ENCODE assay signal across 23 cellular contexts in genomic region chr5:132116072-132116471, GRCh38. TPM values are rescaled to one million over a fixed set of nuclear protein-coding genes. Genes with fewer than 3 reads are reported as not detected.
DNase-seq lines count a peak whose midpoint lies in the region; ATAC-seq, FAIRE-seq and TF ChIP-seq lines count a peak whose summit lies in the region.
"Had no signal": no experiment of that assay in that cellular context is flagged by ENCODE, and none has a peak within 500 bp of the region (broad histone marks: within the 10 kb centered on the region; RNA-seq: fewer than 3 reads in every experiment).

No MANE protein-coding gene starts in this region.

- H3K27me3 ChIP-seq in IMR-90 (ENCODE audit: control insufficient read depth, insufficient read depth, low read length) (no peaks in the 10 kb centered on the region), right atrium auricular region (no peaks in the 10 kb centered on the region)

- no peak for ATAC-seq in IMR-90 (ENCODE audit: low read depth)
- ATAC-seq in T-helper 17 cell: no peak
- ATAC-seq: GM23338, Panc1 had no signal

- POLR2A ChIA-PET in IMR-90 (lab: Charles Lee; ENCODE audit: unreplicated experiment): no interaction called here

- in situ Hi-C loops in IMR-90 (cut with MboI; ENCODE audit: low sequenced_read_pairs): no loop called here

- no peak overlapping the region for H3K14ac ChIP-seq in IMR-90 (replicated peaks; ENCODE audit: low read depth, low read length)

- H3K27ac Mint-ChIP-seq in activated naive CD8-positive, alpha-beta T cell: peak overlapping the region; percentile 19
- H3K27ac Mint-ChIP-seq in activated naive CD8-positive, alpha-beta T cell treated with anti-CD3 and anti-CD28 coated beads for 36 hours: no peak overlapping the region
- no peak overlapping the region for H3K27ac Mint-ChIP-seq in T-helper 17 cell
- peak overlapping the region in 2 of 6 donors; percentile 16 to 67 for H3K27ac Mint-ChIP-seq in immature natural killer cell
- H3K27ac Mint-ChIP-seq: GM23338, H9 had no signal

- no TSS peak for BruUV-seq in IMR-90 (replicated peaks; lab: Mats Ljungman, UMichigan)

- no peak overlapping the region for H3K56ac ChIP-seq in IMR-90 (ENCODE audit: extremely low read depth, insufficient read depth, low read length)

- no peak overlapping the region for H4K5ac ChIP-seq in IMR-90 (ENCODE audit: low read depth, low read length)

- TF ChIP-seq RAD21 in IMR-90 (IDR thresholded peaks at IDR 0.05; ENCODE audit: low read length): no peak

- peaks cover 39% of the 10 kb centered on the region for H3K4me1 Mint-ChIP-seq in activated naive CD8-positive, alpha-beta T cell (ENCODE audit: low read depth)
- H3K4me1 Mint-ChIP-seq in activated naive CD8-positive, alpha-beta T cell treated with anti-CD3 and anti-CD28 coated beads for 36 hours: peaks cover 43% of the 10 kb centered on the region
- H3K4me1 Mint-ChIP-seq in T-helper 17 cell (peaks cover 25% of the 10 kb centered on the region), immature natural killer cell (peaks cover 0 to 44% of the 10 kb centered on the region in 2 donors)

- CTCF ChIA-PET in IMR-90 (lab: Yijun Ruan, JAX): no interaction called here

- no peak overlapping the region for H2BK5ac ChIP-seq in IMR-90 (ENCODE audit: low read depth, low read length, poor library complexity, severe bottlenecking)

- H3K23ac ChIP-seq in IMR-90 (ENCODE audit: low read depth, low read length): no peak overlapping the region

- H3K27me3 Mint-ChIP-seq in activated naive CD8-positive, alpha-beta T cell: no peaks in the 10 kb centered on the region
- no peaks in the 10 kb centered on the region for H3K27me3 Mint-ChIP-seq in activated naive CD8-positive, alpha-beta T cell treated with anti-CD3 and anti-CD28 coated beads for 36 hours
- H3K27me3 Mint-ChIP-seq in T-helper 17 cell (no peaks in the 10 kb centered on the region), immature natural killer cell (ENCODE audit: low read depth in 3 of 3) (peaks cover 2% of the 10 kb centered on the region in 3 donors)

- H3K27ac ChIP-seq in IMR-90 (ENCODE audit: insufficient read depth, low read length) (no peak overlapping the region), right atrium auricular region (no peak overlapping the region)

- H3K4me3 ChIP-seq in IMR-90 (ENCODE audit: insufficient read depth, low read depth, low read length) (no peak overlapping the region), right atrium auricular region (no peak overlapping the region)
- H3K4me3 ChIP-seq: GM23338 had no signal

- no peak overlapping the region for H4K91ac ChIP-seq in IMR-90 (ENCODE audit: insufficient read depth, low read depth, low read length)

- no peaks in the 10 kb centered on the region for H3K9me1 ChIP-seq in IMR-90 (ENCODE audit: insufficient read depth, low read length)

- H4K20me1 ChIP-seq in IMR-90 (ENCODE audit: insufficient read depth, low read length): no peaks in the 10 kb centered on the region

- no peak for FAIRE-seq in D721Med (lab: Jason Lieb, UNC)
- FAIRE-seq: GM18507, HTR-8/SVneo had no signal

- no peak overlapping the region for H2AK5ac ChIP-seq in IMR-90 (ENCODE audit: low read depth, low read length)

- no peak overlapping the region for H2BK20ac ChIP-seq in IMR-90 (ENCODE audit: low read depth, low read length)

- H3K4me3 Mint-ChIP-seq in activated naive CD8-positive, alpha-beta T cell: no peak overlapping the region
- no peak overlapping the region for H3K4me3 Mint-ChIP-seq in activated naive CD8-positive, alpha-beta T cell treated with anti-CD3 and anti-CD28 coated beads for 36 hours
- H3K4me3 Mint-ChIP-seq in T-helper 17 cell (peak overlapping the region; percentile 31), immature natural killer cell (peak overlapping the region; percentile 13 to 59 (median 47))
- H3K4me3 Mint-ChIP-seq: GM23338, H9 had no signal

- no peak for TF ChIP-seq POLR2A in IMR-90 (IDR thresholded peaks at IDR 0.05; ENCODE audit: low read depth, low read length)

- no peaks in the 10 kb centered on the region for H3K9me3 Mint-ChIP-seq in activated naive CD8-positive, alpha-beta T cell (ENCODE audit: low read depth)
- H3K9me3 Mint-ChIP-seq in activated naive CD8-positive, alpha-beta T cell treated with anti-CD3 and anti-CD28 coated beads for 36 hours: peaks cover 15% of the 10 kb centered on the region
- H3K9me3 Mint-ChIP-seq in immature natural killer cell: peaks cover 0 to 1% (median 0%) of the 10 kb centered on the region in 6 donors
- H3K9me3 Mint-ChIP-seq: GM23338, H9 had no signal

- TF ChIP-seq CTCF in IMR-90 (conservative IDR thresholded peaks at IDR 0.05; ENCODE audit: low read depth, low read length) (no peak), D721Med (IDR thresholded peaks at IDR 0.05; ENCODE audit: insufficient read depth, missing control alignments) (no peak), right atrium auricular region (IDR thresholded peaks at IDR 0.05) (no peak)

- dilution Hi-C loops in IMR-90 (cut with HindIII; ENCODE audit: low sequenced_read_pairs, unreplicated experiment): no loop called here

- H3K79me1 ChIP-seq in IMR-90 (ENCODE audit: low read depth in 1 of 2, low read length in 2 of 2): no peaks in the 10 kb centered on the region

- no peak overlapping the region for H2AFZ ChIP-seq in IMR-90 (replicated peaks; ENCODE audit: low read length, poor library complexity)

- H3K9ac ChIP-seq in IMR-90 (ENCODE audit: low read depth, low read length): no peak overlapping the region

- intact Hi-C loops in IMR-90 (cut with micrococcal nuclease): no loop called here

- no peak overlapping the region for H2AK9ac ChIP-seq in IMR-90 (replicated peaks; ENCODE audit: low read depth, low read length, poor library complexity)

- H3K4me1 ChIP-seq in IMR-90 (ENCODE audit: control insufficient read depth, insufficient read depth, low read length): no peaks in the 10 kb centered on the region; the same call in 1 of the 2 replicates
- H3K4me1 ChIP-seq in right atrium auricular region: no peaks in the 10 kb centered on the region

- H2BK15ac ChIP-seq in IMR-90 (ENCODE audit: low read depth, low read length): no peak overlapping the region

- no CpG with 5 or more reads among the region's 2 CpGs for whole genome bisulfite sequencing in IMR-90 (ENCODE audit: extremely low coverage in 2 of 2, insufficient read length in 1 of 2), 2 experiments

- H3K18ac ChIP-seq in IMR-90 (ENCODE audit: low read depth, low read length): no peak overlapping the region

- H3K4me2 ChIP-seq in IMR-90 (ENCODE audit: low read depth, low read length): no peak overlapping the region
- H3K4me2 ChIP-seq: GM23338 had no signal

- H3K36me3 Mint-ChIP-seq in activated naive CD8-positive, alpha-beta T cell: peaks cover 2% of the 10 kb centered on the region
- peaks cover 18% of the 10 kb centered on the region for H3K36me3 Mint-ChIP-seq in activated naive CD8-positive, alpha-beta T cell treated with anti-CD3 and anti-CD28 coated beads for 36 hours
- H3K36me3 Mint-ChIP-seq in T-helper 17 cell (ENCODE audit: low read depth): no peaks in the 10 kb centered on the region
- no peaks in the 10 kb centered on the region for H3K36me3 Mint-ChIP-seq in immature natural killer cell

- H4K8ac ChIP-seq in IMR-90 (ENCODE audit: low read depth in 2 of 2, low read length in 2 of 2): no peak overlapping the region

- no peak overlapping the region for H3K4ac ChIP-seq in IMR-90 (ENCODE audit: low read depth, low read length)

- DNase-seq in activated naive CD8-positive, alpha-beta T cell treated with anti-CD3 and anti-CD28 coated beads for 36 hours: no peak
- DNase-seq in IMR-90: no peak
- no peak for DNase-seq in T-helper 17 cell
- no peak for DNase-seq in immature natural killer cell
- DNase-seq in D721Med (ENCODE audit: insufficient read length, low spot score): no peak
- DNase-seq in right atrium auricular region (ENCODE audit: low spot score): no peak
- DNase-seq: H9, KG1, NCI-H1092, NCI-H1417 treated with DMSO at 0.1 percent for 48 hours, NCI-H1694 treated with DMSO at 0.1 percent for 48 hours, NCI-H2081, NCI-H2227 treated with DMSO at 0.1 percent for 48 hours, NCI-H526 treated with DMSO at 0.1 percent for 48 hours, SHP77 treated with DMSO at 0.1 percent for 48 hours had no signal

- H3K36me3 ChIP-seq in IMR-90 (ENCODE audit: control insufficient read depth, insufficient read depth, low read length) (no peaks in the 10 kb centered on the region), right atrium auricular region (no peaks in the 10 kb centered on the region)

- H3K9me3 ChIP-seq in IMR-90 (ENCODE audit: control insufficient read depth, insufficient read depth, low read length): no peaks in the 10 kb centered on the region; the same call in 1 of the 2 replicates
- no peaks in the 10 kb centered on the region for H3K9me3 ChIP-seq in T-helper 17 cell (ENCODE audit: control insufficient read depth, low read length, poor library complexity, severe bottlenecking)
- H3K9me3 ChIP-seq in right atrium auricular region: peaks cover 0 to 11% of the 10 kb centered on the region in 2 donors

- no peak overlapping the region for H2BK120ac ChIP-seq in IMR-90 (ENCODE audit: low read depth, low read length)

TF ChIP-seq in IMR-90, 13 proteins besides CTCF, POLR2A, EP300 and RAD21 (continues in another document):
- TF ChIP-seq MAZ (IDR thresholded peaks at IDR 0.05; ENCODE audit: borderline replicate concordance, low read depth, low read length): no peak
- no peak for TF ChIP-seq ELK1 (IDR thresholded peaks at IDR 0.05; ENCODE audit: borderline replicate concordance, low read depth, low read length)

RNA-seq across cellular contexts. Expression of gene CSF2, which starts 42.5 kb away (rescaled TPM):
- 100 to 1,000 TPM; 103 to 107 TPM for total RNA-seq in activated naive CD8-positive, alpha-beta T cell treated with anti-CD3 and anti-CD28 coated beads for 36 hours
- total RNA-seq in IMR-90 (2012; rRNA removed) (not detected in 2 replicates), T-helper 17 cell (not detected), right atrium auricular region (not detected)
- polyA plus RNA-seq in IMR-90 (2012; rRNA removed) (0.26 and 0.31 TPM in 2 replicates), immature natural killer cell (under 1 TPM in 2 of 3 donors, not detected in 1; 0.43 to 0.86 TPM)
- polyA plus RNA-seq in IMR-90 (2012; cell fraction: cytosol; rRNA removed): 0.31 and 1.2 TPM in 2 replicates
- polyA plus RNA-seq in IMR-90 (2012; cell fraction: nucleus; rRNA removed; ENCODE audit: low replicate concordance): 0.70 and 0.79 TPM in 2 replicates
- total RNA-seq: A673, GM23338, H9, NCI-H460, OCI-LY7 had no signal
- polyA plus RNA-seq: GM23338 had no signal

RNA-seq across cellular contexts. Expression of gene IL3, which starts 55.6 kb away (rescaled TPM):
- under 1 TPM; 0.20 to 0.49 TPM for total RNA-seq in activated naive CD8-positive, alpha-beta T cell treated with anti-CD3 and anti-CD28 coated beads for 36 hours
- total RNA-seq in IMR-90 (2012; rRNA removed): not detected in 2 replicates
- polyA plus RNA-seq in IMR-90 (2012; rRNA removed): not detected in 2 replicates
- polyA plus RNA-seq in IMR-90 (2012; cell fraction: cytosol; rRNA removed): not detected in 2 replicates
- not detected in 2 replicates for polyA plus RNA-seq in IMR-90 (2012; cell fraction: nucleus; rRNA removed; ENCODE audit: low replicate concordance)
- not detected for total RNA-seq in T-helper 17 cell
- under 1 TPM in 1 of 3 donors, not detected in 2; 0.20 TPM for polyA plus RNA-seq in immature natural killer cell
- not detected for total RNA-seq in right atrium auricular region
- total RNA-seq: A673, GM23338, H9, NCI-H460, OCI-LY7 had no signal
- polyA plus RNA-seq: GM23338 had no signal

Comparison
In these comparisons a context has a peak if more than half of its experiments do, and no peak if none do; other contexts are left out.
1. H3K4me3 Mint-ChIP-seq: peak in T-helper 17 cell (single experiment) and immature natural killer cell (5 of 5); none in activated naive CD8-positive, alpha-beta T cell (single experiment) and activated naive CD8-positive, alpha-beta T cell treated with anti-CD3 and anti-CD28 coated beads for 36 hours (single experiment).
2. RNA of gene CSF2, which starts 42.5 kb away (total RNA-seq): 103 to 107 TPM in activated naive CD8-positive, alpha-beta T cell treated with anti-CD3 and anti-CD28 coated beads for 36 hours; not detected in T-helper 17 cell, not detected in IMR-90 and not detected in right atrium auricular region; every median in the first group is over 10 times any median in the second.